ENCODE assay signal across 13 cellular contexts in genomic region chr14:90760055-90760444, GRCh38. TPM values are rescaled to one million over a fixed set of nuclear protein-coding genes. Genes with fewer than 3 reads are reported as not detected.
DNase-seq lines count a peak whose midpoint lies in the region; ATAC-seq and TF ChIP-seq lines count a peak whose summit lies in the region.
"Had no signal": no experiment of that assay in that cellular context is flagged by ENCODE, and none has a peak within 500 bp of the region (broad histone marks: within the 10 kb centered on the region; RNA-seq: fewer than 3 reads in every experiment).

No MANE protein-coding gene starts in this region.

- H3K4me3 ChIP-seq in right atrium auricular region (no peak overlapping the region), spleen (no peak overlapping the region)
- H3K4me3 ChIP-seq: cardiac muscle cell had no signal

- H3K27me3 ChIP-seq in CD4-positive, alpha-beta T cell (ENCODE audit: control insufficient read depth, insufficient read depth, low read length) = no peaks in the 10 kb centered on the region
- H3K27me3 ChIP-seq in right atrium auricular region = no peaks in the 10 kb centered on the region
- H3K27me3 ChIP-seq in spleen (replicated peaks in 1 of 7) = no peaks in the 10 kb centered on the region
- H3K27me3 ChIP-seq: cardiac muscle cell had no signal

- no peak overlapping the region for H3K4me3 Mint-ChIP-seq in CD4-positive, alpha-beta T cell
- no peak overlapping the region for H3K4me3 Mint-ChIP-seq in activated B cell treated with CpG ODN at 0.5 μM for 24 hours
- H3K4me3 Mint-ChIP-seq: natural killer cell had no signal

- no peak overlapping the region for H3K27ac ChIP-seq in CD4-positive, alpha-beta T cell (ENCODE audit: low read depth, low read length)
- peak overlapping the region; percentile 95 for H3K27ac ChIP-seq in right atrium auricular region
- H3K27ac ChIP-seq in spleen = peak overlapping the region in 6 of 8 donors; percentile 6 to 93 (median 90)

- ATAC-seq in CD4-positive, alpha-beta T cell (ENCODE audit: poor library complexity) = no peak
- ATAC-seq in activated B cell treated with CpG ODN at 0.5 μM for 24 hours (ENCODE audit: low read depth) = no peak
- ATAC-seq: natural killer cell had no signal

- H3K36me3 Mint-ChIP-seq in CD4-positive, alpha-beta T cell (ENCODE audit: low read depth) = peaks cover 13% of the 10 kb centered on the region
- no peaks in the 10 kb centered on the region for H3K36me3 Mint-ChIP-seq in activated B cell treated with CpG ODN at 0.5 μM for 24 hours (ENCODE audit: low read depth)

- peaks cover 23% of the 10 kb centered on the region for H3K4me1 Mint-ChIP-seq in CD4-positive, alpha-beta T cell (ENCODE audit: low read depth)
- H3K4me1 Mint-ChIP-seq in activated B cell treated with CpG ODN at 0.5 μM for 24 hours = peaks cover 24% of the 10 kb centered on the region

- no peak for DNase-seq in CD4-positive, alpha-beta T cell
- DNase-seq in activated B cell treated with CpG ODN at 0.5 μM for 24 hours (no peak), right atrium auricular region (ENCODE audit: low spot score) (peak; percentile 48), spleen (no peak), epidermal melanocyte (ENCODE audit: insufficient read length, low spot score) (no peak), GM13976 (ENCODE audit: low spot score) (no peak)
- DNase-seq in activated T-cell treated with anti-CD3 and anti-CD28 coated beads, Interleukin-2, amount 50 U/mL, for 1 hour = no peak
- no peak for DNase-seq in stimulated activated CD4-positive, alpha-beta T cell treated with anti-CD3 and anti-CD28 coated beads, Interleukin-4, amount 100 ng/mL, for 24 hours
- DNase-seq: activated CD8-positive, alpha-beta memory T cell treated with anti-CD3 and anti-CD28 coated beads, Interleukin-2, amount 50 U/mL, for 4 hours; activated effector memory CD4-positive, alpha-beta T cell treated with Interleukin-2 at 50 U/mL for 16 hours; natural killer cell; NCI-H187 had no signal

- peaks cover 0 to 29% of the 10 kb centered on the region in 2 donors for H3K4me1 ChIP-seq in right atrium auricular region
- H3K4me1 ChIP-seq in spleen = peaks cover 9 to 36% (median 27%) of the 10 kb centered on the region in 6 donors

- in situ Hi-C loops in GM13976 (cut with MboI; ENCODE audit: low sequenced_read_pairs, unreplicated experiment) = no loop called here

- peaks cover 13% of the 10 kb centered on the region for H3K9me3 ChIP-seq in CD4-positive, alpha-beta T cell (ENCODE audit: control insufficient read depth, low read length)
- peaks cover 0 to 16% of the 10 kb centered on the region in 2 donors for H3K9me3 ChIP-seq in right atrium auricular region
- peaks cover 0 to 24% (median 19%) of the 10 kb centered on the region in 8 donors for H3K9me3 ChIP-seq in spleen

- CTCF ChIA-PET in CD4-positive, alpha-beta T cell (lab: Charles Lee) = interaction anchor here (1.0 kb wide), 1 partner anchor 14 kb away, joined by 3 read pairs; no protein-coding TSS in a partner anchor
- CTCF ChIA-PET in activated B cell treated with CpG ODN at 0.5 μM for 24 hours (lab: Charles Lee) = interaction anchor here (1.0 to 2.9 kb wide), 2 partner anchors 360 to 459 kb away, joined by 3 to 12 read pairs; no protein-coding TSS in a partner anchor

- intact Hi-C loops in CD4-positive, alpha-beta T cell (cut with DNase I, micrococcal nuclease) = loop anchor here in 1 of 2 experiments (5.0 kb wide), 1 partner anchor 67 kb away; no protein-coding TSS in a partner anchor
- intact Hi-C loops in activated B cell treated with CpG ODN at 0.5 μM for 24 hours (cut with micrococcal nuclease) = no loop called here
- intact Hi-C loops in spleen (cut with DNase I; ENCODE audit: low total_unique reads) = no loop called here

- peaks cover 9% of the 10 kb centered on the region for H3K9me3 Mint-ChIP-seq in CD4-positive, alpha-beta T cell
- peaks cover 4% of the 10 kb centered on the region for H3K9me3 Mint-ChIP-seq in activated B cell treated with CpG ODN at 0.5 μM for 24 hours

- no peak for TF ChIP-seq CTCF in CD4-positive, alpha-beta T cell (IDR thresholded peaks at IDR 0.05)
- TF ChIP-seq CTCF in activated B cell treated with CpG ODN at 0.5 μM for 24 hours (IDR thresholded peaks at IDR 0.05) (no peak), right atrium auricular region (IDR thresholded peaks at IDR 0.05) (no peak), spleen (IDR thresholded peaks at IDR 0.05 in 8 of 11, conservative IDR thresholded peaks at IDR 0.05 in 3 of 11) (no peak), GM13976 (IDR thresholded peaks at IDR 0.05; ENCODE audit: borderline replicate concordance, control extremely low read depth, extremely low read depth, insufficient read depth, missing control alignments) (no peak)

- WGBS in spleen, 5 donors = 80 to 93% (median 84%) methylated on average over 4 of the region's 4 CpGs

- no peak for TF ChIP-seq POLR2A in spleen (IDR thresholded peaks at IDR 0.05)

- no peaks in the 10 kb centered on the region for H3K27me3 Mint-ChIP-seq in CD4-positive, alpha-beta T cell
- H3K27me3 Mint-ChIP-seq in activated B cell treated with CpG ODN at 0.5 μM for 24 hours = peaks cover 5% of the 10 kb centered on the region

- peak overlapping the region; percentile 89 for H3K27ac Mint-ChIP-seq in CD4-positive, alpha-beta T cell
- H3K27ac Mint-ChIP-seq in activated B cell treated with CpG ODN at 0.5 μM for 24 hours = peak overlapping the region; percentile 86

- no peaks in the 10 kb centered on the region for H3K36me3 ChIP-seq in right atrium auricular region
- no peaks in the 10 kb centered on the region for H3K36me3 ChIP-seq in spleen
- H3K36me3 ChIP-seq: cardiac muscle cell had no signal

- POLR2A ChIA-PET in CD4-positive, alpha-beta T cell (lab: Charles Lee) = interaction anchor here (1.4 to 3.5 kb wide), 3 partner anchors 357 to 377 kb away, joined by 3 to 65 read pairs (median 3); no protein-coding TSS in a partner anchor
- POLR2A ChIA-PET in activated B cell treated with CpG ODN at 0.5 μM for 24 hours (lab: Charles Lee) = interaction anchor here (0.5 to 3.3 kb wide), 5 partner anchors 16 to 1282 kb away, joined by 3 to 29 read pairs (median 5); partner anchors contain the start of genes CALM1 and NRDE2

RNA-seq across cellular contexts. Expression of gene TTC7B, which starts 56.2 kb away (rescaled TPM):
- 1 to 10 TPM; 1.2 to 1.3 TPM for total RNA-seq in CD4-positive, alpha-beta T cell
- total RNA-seq in activated B cell treated with CpG ODN at 0.5 μM for 24 hours = 1.9 and 2.5 TPM in 2 replicates
- total RNA-seq in right atrium auricular region = 10 to 100 TPM; 45.5 to 57.3 TPM
- 10 to 100 TPM; 54.1 to 98.4 (median 64.7) TPM for total RNA-seq in spleen
- polyA plus RNA-seq in spleen = 10 to 100 TPM in 1 of 3 donors, 1 to 10 TPM in 2; 6.6 to 16.0 (median 6.7) TPM

Comparison
In these comparisons a context has a peak if more than half of its experiments do, and no peak if none do; other contexts are left out.
1. RNA of gene TTC7B, which starts 56.2 kb away (total RNA-seq): 54.1 to 98.4 TPM in spleen and 45.5 to 57.3 TPM in right atrium auricular region; 1.9 to 2.5 TPM in activated B cell treated with CpG ODN at 0.5 μM for 24 hours and 1.2 to 1.3 TPM in CD4-positive, alpha-beta T cell; every median in the first group is over 10 times any median in the second.